In genomic region chr6:36911946-36912555, GRCh38 we compare ENCODE assay signal across 8 cellular contexts. TPM values are rescaled to one million over a fixed set of nuclear protein-coding genes. Genes with fewer than 3 reads are reported as not detected.
DNase-seq lines count a peak whose midpoint lies in the region; ATAC-seq and TF ChIP-seq lines count a peak whose summit lies in the region.

No MANE protein-coding gene starts in this region.

- no peak for TF ChIP-seq POLR2A in spleen (IDR thresholded peaks at IDR 0.05)

- WGBS in mammary epithelial cell (ENCODE audit: low coverage, missing lambda C conversion rate), result 97% methylated on average over 4 of the region's 4 CpGs
- WGBS in spleen, 5 donors, result 16 to 32% (median 25%) methylated on average over 4 of the region's 4 CpGs

- H3K27me3 Mint-ChIP-seq in progenitor cell of endocrine pancreas, result no peaks in the 10 kb centered on the region

- ATAC-seq in GM21723 (IDR thresholded peaks at IDR 0.05; ENCODE audit: unreplicated experiment) (peak; percentile 22), HG02623 (IDR thresholded peaks at IDR 0.05; ENCODE audit: unreplicated experiment) (no peak)

- peaks cover 2% of the 10 kb centered on the region for H3K4me1 Mint-ChIP-seq in progenitor cell of endocrine pancreas (ENCODE audit: low read depth)

- CTCF ChIA-PET in RWPE1 (lab: Yijun Ruan, JAX), result interaction anchor here (0.7 kb wide), 3 partner anchors 27 to 249 kb away, joined by 3 read pairs; partner anchors contain the start of gene C6orf89
- CTCF ChIA-PET in mammary epithelial cell (lab: Charles Lee; ENCODE audit: low non-redundant PET), result no interaction called here

- H2AFZ ChIP-seq in mammary epithelial cell (ENCODE audit: low read depth, low read length), result no peak overlapping the region

- peaks cover 14% of the 10 kb centered on the region for H3K36me3 Mint-ChIP-seq in progenitor cell of endocrine pancreas (ENCODE audit: insufficient read depth)

- H3K4me1 ChIP-seq in BLaER1 (peaks cover 57% of the 10 kb centered on the region), mammary epithelial cell (ENCODE audit: insufficient read depth, low read length) (peaks cover 28% of the 10 kb centered on the region), spleen (peaks cover 4 to 50% (median 25%) of the 10 kb centered on the region in 6 donors)

- H3K4me3 ChIP-seq in BLaER1, result peak overlapping the region; percentile 5; the same call in 1 of the 2 replicates
- H3K4me3 ChIP-seq in mammary epithelial cell (replicated peaks in 1 of 3; ENCODE audit: insufficient read depth in 1 of 3, low read depth in 2 of 3, low read length in 3 of 3), result no peak overlapping the region
- peak overlapping the region in 1 of 8 donors; percentile 37 for H3K4me3 ChIP-seq in spleen

- H3K27ac ChIP-seq in BLaER1, result peak overlapping the region; percentile 29
- H3K27ac ChIP-seq in RWPE1, result peak overlapping the region; percentile 51
- no peak overlapping the region for H3K27ac ChIP-seq in mammary epithelial cell (ENCODE audit: insufficient read depth, low read depth, low read length)
- H3K27ac ChIP-seq in spleen, result peak overlapping the region in 4 of 8 donors; percentile 23 to 67 (median 36)

- H3K27me3 ChIP-seq in BLaER1, result no peaks in the 10 kb centered on the region
- peaks cover 3% of the 10 kb centered on the region for H3K27me3 ChIP-seq in mammary epithelial cell (ENCODE audit: insufficient read depth, low read length)
- H3K27me3 ChIP-seq in spleen (replicated peaks in 1 of 7), result no peaks in the 10 kb centered on the region

- intact Hi-C loops in mammary epithelial cell (cut with micrococcal nuclease), result loop anchor here (1.0 kb wide), 3 partner anchors 27 to 106 kb away; partner anchors contain the start of gene C6orf89
- intact Hi-C loops in spleen (cut with DNase I; ENCODE audit: low total_unique reads), result no loop called here

- no TSS peak for BruUV-seq in mammary epithelial cell (replicated peaks; lab: Mats Ljungman, UMichigan)

- H3K9me3 Mint-ChIP-seq in progenitor cell of endocrine pancreas (ENCODE audit: low read depth), result no peaks in the 10 kb centered on the region

- POLR2A ChIA-PET in RWPE1 (lab: Yijun Ruan, JAX; ENCODE audit: low non-redundant PET), result no interaction called here

- H4K20me1 ChIP-seq in BLaER1 (peaks cover 50% of the 10 kb centered on the region), mammary epithelial cell (ENCODE audit: insufficient read depth, low read length) (peaks cover 7% of the 10 kb centered on the region)

- peak overlapping the region; percentile 81 for H3K4me2 ChIP-seq in BLaER1
- H3K4me2 ChIP-seq in mammary epithelial cell (ENCODE audit: insufficient read depth, low read depth, low read length), result peak overlapping the region; percentile 25

- dilution Hi-C loops in mammary epithelial cell (cut with HindIII; ENCODE audit: low sequenced_read_pairs), result no loop called here

- DNase-seq in RWPE1 (ENCODE audit: low spot score) (no peak), mammary epithelial cell (no peak), HuH-7.5 (ENCODE audit: low spot score) (no peak), progenitor cell of endocrine pancreas (ENCODE audit: low spot score, unreplicated experiment) (no peak), spleen (no peak)

- H3K36me3 ChIP-seq in BLaER1 (peaks cover 40% of the 10 kb centered on the region), mammary epithelial cell (ENCODE audit: insufficient read depth, low read length) (peaks cover 2% of the 10 kb centered on the region), spleen (peaks cover 0 to 91% (median 38%) of the 10 kb centered on the region in 6 donors)

- no peak for TF ChIP-seq CTCF in RWPE1 (conservative IDR thresholded peaks at IDR 0.05; ENCODE audit: low read depth)
- TF ChIP-seq CTCF in mammary epithelial cell (conservative IDR thresholded peaks at IDR 0.05 in 1 of 2, IDR thresholded peaks at IDR 0.05 in 1 of 2; ENCODE audit: extremely low read depth in 1 of 2, insufficient read depth in 1 of 2, low read depth in 1 of 2, low read length in 2 of 2), result no peak
- no peak for TF ChIP-seq CTCF in progenitor cell of endocrine pancreas (IDR thresholded peaks at IDR 0.05; ENCODE audit: unreplicated experiment)
- TF ChIP-seq CTCF in spleen (IDR thresholded peaks at IDR 0.05 in 8 of 11, conservative IDR thresholded peaks at IDR 0.05 in 3 of 11), result no peak

- H3K9me3 ChIP-seq in BLaER1 (no peaks in the 10 kb centered on the region), mammary epithelial cell (replicated peaks; ENCODE audit: insufficient read depth, low read length) (no peaks in the 10 kb centered on the region), spleen (no peaks in the 10 kb centered on the region)

- no peak overlapping the region for H3K27ac Mint-ChIP-seq in progenitor cell of endocrine pancreas

- no peaks in the 10 kb centered on the region for H3K79me2 ChIP-seq in mammary epithelial cell (ENCODE audit: insufficient read depth, low read length)

- no peak overlapping the region for H3K4me3 Mint-ChIP-seq in progenitor cell of endocrine pancreas (ENCODE audit: low read depth)

- H3K9ac ChIP-seq in BLaER1 (no peak overlapping the region), mammary epithelial cell (ENCODE audit: insufficient read depth, low read length) (no peak overlapping the region)

- in situ Hi-C loops in mammary epithelial cell (cut with MboI; ENCODE audit: low sequenced_read_pairs in 2 of 2), result no loop called here

RNA-seq across cellular contexts. Expression of gene C6orf89, which starts 26.3 kb away (rescaled TPM):
- total RNA-seq in mammary epithelial cell, result 10 to 100 TPM; 34.3 to 42.2 TPM
- 20.7 TPM for polyA plus RNA-seq in mammary epithelial cell
- polyA minus RNA-seq in mammary epithelial cell, result 23.8 TPM
- 29.9 and 31.7 TPM in 2 replicates for total RNA-seq in progenitor cell of endocrine pancreas
- 10 to 100 TPM; 31.5 to 49.8 (median 37.9) TPM for total RNA-seq in spleen
- 10 to 100 TPM in 1 of 3 donors, 1 to 10 TPM in 2; 5.7 to 13.9 (median 6.6) TPM for polyA plus RNA-seq in spleen

RNA-seq across cellular contexts. Expression of gene PPIL1, which starts 37.4 kb away (rescaled TPM):
- total RNA-seq in mammary epithelial cell (10 to 100 TPM; 24.0 to 33.5 TPM), progenitor cell of endocrine pancreas (53.1 and 53.2 TPM in 2 replicates), spleen (10 to 100 TPM in 6 of 7 donors, 1 to 10 TPM in 1; 8.7 to 16.4 (median 13.3) TPM)
- polyA plus RNA-seq in mammary epithelial cell (32.5 TPM), spleen (10 to 100 TPM; 10.2 to 26.4 (median 17.0) TPM)
- polyA minus RNA-seq in mammary epithelial cell, result 24.9 TPM

RNA-seq across cellular contexts. Expression of gene PI16, which starts 42.5 kb away (rescaled TPM):
- total RNA-seq in mammary epithelial cell, result not detected
- polyA plus RNA-seq in mammary epithelial cell, result not detected
- not detected for polyA minus RNA-seq in mammary epithelial cell
- not detected in 2 replicates for total RNA-seq in progenitor cell of endocrine pancreas
- total RNA-seq in spleen, result 1 to 10 TPM in 5 of 7 donors, under 1 TPM in 1, not detected in 1; 0.94 to 2.1 (median 1.6) TPM
- 1 to 10 TPM; 1.6 to 7.3 (median 2.0) TPM for polyA plus RNA-seq in spleen
